Comparison of ENCODE assay signal across 9 cellular contexts in the genomic region with DNA sequence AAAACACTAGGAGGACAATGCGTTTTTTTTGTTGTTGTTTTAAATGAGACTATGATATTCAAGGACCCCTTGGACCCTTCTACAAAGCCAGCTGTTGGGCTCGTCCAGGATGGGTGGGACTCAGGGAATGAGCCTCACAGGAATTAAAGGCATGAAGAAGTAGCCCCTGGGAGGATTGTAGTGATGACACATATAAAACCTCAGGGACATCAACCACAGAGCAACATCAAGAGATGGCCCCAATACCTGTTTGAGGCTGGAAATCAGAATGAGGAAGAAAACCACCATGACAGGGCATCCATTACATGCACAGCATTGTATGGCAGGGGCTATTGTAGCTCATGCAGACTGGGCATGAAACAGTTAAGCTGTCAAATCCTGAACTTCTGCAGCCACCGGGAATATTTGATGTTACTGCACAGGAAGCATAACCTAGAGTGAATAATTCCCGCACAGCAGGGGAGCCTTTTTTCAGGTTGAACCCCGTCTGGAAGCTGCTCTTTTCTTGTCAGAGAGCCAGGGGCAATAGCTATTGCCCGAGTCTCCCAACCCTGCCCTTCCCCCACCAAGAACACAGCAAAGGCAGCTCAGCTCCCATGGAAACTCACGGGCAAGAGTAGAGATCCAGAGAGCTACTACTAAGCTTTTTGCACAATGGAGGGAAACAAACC.
DNase-seq lines count a peak whose midpoint lies in the region; ATAC-seq and TF ChIP-seq lines count a peak whose summit lies in the region.
"Had no signal": no experiment of that assay in that cellular context is flagged by ENCODE, and none has a peak within 500 bp of the region (broad histone marks: within the 10 kb centered on the region; RNA-seq: fewer than 3 reads in every experiment).

No MANE protein-coding gene starts in this region.

- H3K79me1 ChIP-seq in neuronal stem cell (ENCODE audit: low read depth, low read length): no peaks in the 10 kb centered on the region

- no peak overlapping the region for H4K8ac ChIP-seq in neuronal stem cell (ENCODE audit: low read depth, low read length)

- H3K9me3 ChIP-seq in neuronal stem cell (replicated peaks in 1 of 2; ENCODE audit: control insufficient read depth in 2 of 2, insufficient read depth in 1 of 2, low read depth in 1 of 2, low read length in 2 of 2): peaks cover 0 to 11% of the 10 kb centered on the region in 2 donors
- H3K9me3 ChIP-seq in CD8-positive, alpha-beta memory T cell (ENCODE audit: low read length): no peaks in the 10 kb centered on the region

- no peak overlapping the region for H3K4me3 ChIP-seq in choroid plexus epithelial cell (ENCODE audit: low read depth, low read length)
- no peak overlapping the region for H3K4me3 ChIP-seq in neuronal stem cell (ENCODE audit: low read length in 2 of 2)
- H3K4me3 ChIP-seq in CD8-positive, alpha-beta memory T cell (ENCODE audit: low read length): no peak overlapping the region

- H3K14ac ChIP-seq in neuronal stem cell (ENCODE audit: low read length): no peak overlapping the region

- H3K27me3 ChIP-seq in neuronal stem cell (ENCODE audit: control insufficient read depth in 3 of 3, insufficient read depth in 3 of 3, low read depth in 1 of 3, low read length in 3 of 3): no peaks in the 10 kb centered on the region
- H3K27me3 ChIP-seq in CD8-positive, alpha-beta memory T cell (ENCODE audit: insufficient read depth, low read length, poor library complexity, severe bottlenecking): no peaks in the 10 kb centered on the region

- H3K4ac ChIP-seq in neuronal stem cell (ENCODE audit: low read length): no peak overlapping the region

- no peaks in the 10 kb centered on the region for H3K36me3 ChIP-seq in neuronal stem cell (replicated peaks in 1 of 2; ENCODE audit: control insufficient read depth in 2 of 2, insufficient read depth in 2 of 2, low read length in 2 of 2)
- H3K36me3 ChIP-seq in CD8-positive, alpha-beta memory T cell (ENCODE audit: insufficient read depth, low read length): no peaks in the 10 kb centered on the region

- no peak overlapping the region for H3K4me3 Mint-ChIP-seq in CD8-positive, alpha-beta memory T cell
- no peak overlapping the region for H3K4me3 Mint-ChIP-seq in naive thymus-derived CD8-positive, alpha-beta T cell

- no CpG with 5 or more reads among the region's 7 CpGs for WGBS in neuronal stem cell (ENCODE audit: extremely low coverage in 2 of 2, insufficient read length in 2 of 2, insufficient replicate concordance in 1 of 2), 2 donors

- H3K27me3 Mint-ChIP-seq in CD8-positive, alpha-beta memory T cell: no peaks in the 10 kb centered on the region
- H3K27me3 Mint-ChIP-seq in naive thymus-derived CD8-positive, alpha-beta T cell: no peaks in the 10 kb centered on the region

- TF ChIP-seq CTCF in choroid plexus epithelial cell (conservative IDR thresholded peaks at IDR 0.05; ENCODE audit: low read depth, low read length): no peak

- no peak overlapping the region for H3K18ac ChIP-seq in neuronal stem cell (ENCODE audit: low read length)

- H4K91ac ChIP-seq in neuronal stem cell (ENCODE audit: low read depth, low read length, poor library complexity): no peak overlapping the region

- no peak overlapping the region for H2BK5ac ChIP-seq in neuronal stem cell (ENCODE audit: low read length)

- peaks cover 0 to 2% (median 0%) of the 10 kb centered on the region in 3 donors for H3K4me1 Mint-ChIP-seq in CD8-positive, alpha-beta memory T cell
- no peaks in the 10 kb centered on the region for H3K4me1 Mint-ChIP-seq in naive thymus-derived CD8-positive, alpha-beta T cell

- no peak for ATAC-seq in HG03280 (IDR thresholded peaks at IDR 0.05; ENCODE audit: unreplicated experiment)
- no peak for ATAC-seq in naive thymus-derived CD8-positive, alpha-beta T cell

- no peak overlapping the region for H3K4me2 ChIP-seq in neuronal stem cell (ENCODE audit: insufficient read depth, low read length, poor library complexity, severe bottlenecking)

- H3K23ac ChIP-seq in neuronal stem cell (ENCODE audit: low read depth, low read length, poor library complexity): no peak overlapping the region

- H3K9ac ChIP-seq in neuronal stem cell (ENCODE audit: low read depth, low read length, poor library complexity): no peak overlapping the region

- no peak overlapping the region for H2BK120ac ChIP-seq in neuronal stem cell (ENCODE audit: low read depth, low read length)

- POLR2A ChIA-PET in CD8-positive, alpha-beta memory T cell (lab: Charles Lee): no interaction called here
- POLR2A ChIA-PET in naive thymus-derived CD8-positive, alpha-beta T cell (lab: Charles Lee): no interaction called here

- H2AK5ac ChIP-seq in neuronal stem cell (ENCODE audit: low read depth, low read length): no peak overlapping the region

- H3K36me3 Mint-ChIP-seq in CD8-positive, alpha-beta memory T cell: peaks cover 0 to 12% (median 1%) of the 10 kb centered on the region in 3 donors
- peaks cover 0 to 5% (median 3%) of the 10 kb centered on the region in 3 donors for H3K36me3 Mint-ChIP-seq in naive thymus-derived CD8-positive, alpha-beta T cell

- peak; percentile 62 for DNase-seq in H4 (ENCODE audit: low spot score)
- DNase-seq in NCI-H446 (lab: John Stamatoyannopoulos, UW): peak; percentile 78 to 93
- peak; percentile 87 for DNase-seq in choroid plexus epithelial cell (ENCODE audit: low read depth)
- DNase-seq in neuronal stem cell (ENCODE audit: low spot score): peak; percentile 17
- DNase-seq in activated CD4-positive, alpha-beta T cell treated with anti-CD3 and anti-CD28 coated beads, Interleukin-2, amount 50 U/mL, for 1 hour: no peak
- no peak for DNase-seq in CD8-positive, alpha-beta memory T cell
- no peak for DNase-seq in naive thymus-derived CD8-positive, alpha-beta T cell
- DNase-seq: Karpas-422 had no signal

- H3K27ac ChIP-seq in neuronal stem cell (replicated peaks; ENCODE audit: low read length): no peak overlapping the region
- H3K27ac ChIP-seq in CD8-positive, alpha-beta memory T cell (ENCODE audit: low read depth, low read length): no peak overlapping the region

- no peak overlapping the region for H2BK12ac ChIP-seq in neuronal stem cell (ENCODE audit: low read length)

- H3K9me3 Mint-ChIP-seq in CD8-positive, alpha-beta memory T cell: peaks cover 9 to 11% (median 10%) of the 10 kb centered on the region in 5 donors
- H3K9me3 Mint-ChIP-seq in naive thymus-derived CD8-positive, alpha-beta T cell: peaks cover 0 to 18% (median 10%) of the 10 kb centered on the region in 9 donors

- H3K27ac Mint-ChIP-seq in CD8-positive, alpha-beta memory T cell: no peak overlapping the region
- no peak overlapping the region for H3K27ac Mint-ChIP-seq in naive thymus-derived CD8-positive, alpha-beta T cell

- H2AFZ ChIP-seq in neuronal stem cell (ENCODE audit: low read length): peak overlapping the region; percentile 73

- CTCF ChIA-PET in CD8-positive, alpha-beta memory T cell (lab: Charles Lee): no interaction called here

- H2BK15ac ChIP-seq in neuronal stem cell (ENCODE audit: low read length): no peak overlapping the region

- H3K4me1 ChIP-seq in neuronal stem cell (ENCODE audit: control insufficient read depth in 2 of 2, insufficient read depth in 1 of 2, low read depth in 1 of 2, low read length in 2 of 2): peaks cover 5 to 15% of the 10 kb centered on the region in 2 donors
- H3K4me1 ChIP-seq in CD8-positive, alpha-beta memory T cell (ENCODE audit: insufficient read depth, low read length): no peaks in the 10 kb centered on the region

Comparison
In these comparisons a context has a peak if more than half of its experiments do, and no peak if none do; other contexts are left out.
1. DNase-seq: peak in H4 (single experiment), NCI-H446 (2 of 2), choroid plexus epithelial cell (single experiment) and neuronal stem cell (single experiment); none in activated CD4-positive, alpha-beta T cell treated with anti-CD3 and anti-CD28 coated beads, Interleukin-2, amount 50 U/mL, for 1 hour (single experiment), CD8-positive, alpha-beta memory T cell (0 of 5) and naive thymus-derived CD8-positive, alpha-beta T cell (0 of 10).